In the genomic region with DNA sequence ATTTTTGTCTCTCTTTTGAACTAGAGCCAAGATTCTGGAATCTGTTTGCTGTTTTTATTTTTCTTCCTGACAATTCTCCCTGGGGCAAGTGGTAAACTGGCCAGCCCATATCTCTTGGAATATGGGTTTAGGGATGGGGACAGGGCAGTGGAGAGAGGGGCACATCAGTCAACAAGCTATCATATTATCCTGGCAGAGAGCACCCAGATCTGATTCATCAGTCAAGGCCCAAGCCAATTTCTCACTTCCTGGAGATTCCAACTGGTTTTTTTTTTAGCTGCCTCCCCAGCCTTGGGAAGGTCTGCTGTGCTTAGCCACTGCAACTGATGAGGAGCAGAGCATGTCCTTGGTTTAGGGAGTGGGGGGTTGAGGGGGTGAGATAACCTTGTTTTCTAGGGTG, we compare ENCODE assay signal across 12 cellular contexts. TPM values are rescaled to one million over a fixed set of nuclear protein-coding genes. Genes with fewer than 3 reads are reported as not detected.
DNase-seq lines count a peak whose midpoint lies in the region; FAIRE-seq and TF ChIP-seq lines count a peak whose summit lies in the region.
"Had no signal": no experiment of that assay in that cellular context is flagged by ENCODE, and none has a peak within 500 bp of the region (broad histone marks: within the 10 kb centered on the region; RNA-seq: fewer than 3 reads in every experiment).

No MANE protein-coding gene starts in this region.

- no peaks in the 10 kb centered on the region for H3K27me3 ChIP-seq in ascending aorta

- no peaks in the 10 kb centered on the region for H3K4me1 ChIP-seq in ascending aorta

- peak; percentile 26 for FAIRE-seq in HTR-8/SVneo (lab: Jason Lieb, UNC)
- FAIRE-seq: G401.6 had no signal

- TF ChIP-seq POLR2A in erythroblast (IDR thresholded peaks at IDR 0.05; ENCODE audit: low read length): no peak

- intact Hi-C loops in ascending aorta (cut with DNase I): no loop called here

- no peak for TF ChIP-seq CTCF in cardiac fibroblast (IDR thresholded peaks at IDR 0.05; ENCODE audit: low read depth, low read length)
- no peak for TF ChIP-seq CTCF in ascending aorta (IDR thresholded peaks at IDR 0.05)

- H3K36me3 ChIP-seq in ascending aorta: no peaks in the 10 kb centered on the region

- no peak overlapping the region for H3K27ac ChIP-seq in ascending aorta

- H3K4me3 ChIP-seq in cardiac fibroblast (replicated peaks in 1 of 2; ENCODE audit: low read depth in 2 of 2, low read length in 2 of 2) (no peak overlapping the region), ascending aorta (no peak overlapping the region)

- H3K9me3 ChIP-seq in ascending aorta: no peaks in the 10 kb centered on the region

- DNase-seq in HTR-8/SVneo (ENCODE audit: insufficient read length, low spot score) (peak; percentile 53), cardiac fibroblast (ENCODE audit: low read depth in 2 of 2) (peak; percentile 41 to 67), kidney tubule cell (ENCODE audit: low spot score) (peak; percentile 36), superior temporal gyrus (ENCODE audit: extremely low spot score) (peak; percentile 33), ascending aorta (ENCODE audit: low spot score in 2 of 2) (no peak), NCI-H1417 treated with DMSO at 0.1 percent for 48 hours (lab: John Stamatoyannopoulos, UW) (no peak), erythroblast (lab: John Stamatoyannopoulos, UW) (no peak)
- no peak for DNase-seq in effector CD4-positive, alpha-beta T cell
- DNase-seq: activated naive CD4-positive, alpha-beta T cell treated with anti-CD3 and anti-CD28 coated beads for 36 hours; naive thymus-derived CD4-positive, alpha-beta T cell; OCI-M1 had no signal

RNA-seq across cellular contexts. Expression of a gene that starts 52.3 kb away (rescaled TPM):
- total RNA-seq in ascending aorta: 0.85 TPM
- total RNA-seq: activated naive CD4-positive, alpha-beta T cell treated with anti-CD3 and anti-CD28 coated beads for 36 hours; naive thymus-derived CD4-positive, alpha-beta T cell had no signal

Comparison
In these comparisons a context has a peak if more than half of its experiments do, and no peak if none do; other contexts are left out.
1. DNase-seq: peak in HTR-8/SVneo (single experiment), cardiac fibroblast (2 of 2), kidney tubule cell (single experiment) and superior temporal gyrus (single experiment); none in effector CD4-positive, alpha-beta T cell (single experiment), ascending aorta (0 of 2), NCI-H1417 treated with DMSO at 0.1 percent for 48 hours (single experiment) and erythroblast (0 of 2).